In genomic region chr17:82229686-82230626, GRCh38 we compare ENCODE assay signal across 8 cellular contexts. TPM values are rescaled to one million over a fixed set of nuclear protein-coding genes. Genes with fewer than 3 reads are reported as not detected.
DNase-seq lines count a peak whose midpoint lies in the region; ATAC-seq and TF ChIP-seq lines count a peak whose summit lies in the region.

No MANE protein-coding gene starts in this region.

- no peaks in the 10 kb centered on the region for H3K27me3 Mint-ChIP-seq in activated T-helper 1 cell treated with anti-CD3 and anti-CD28 coated beads, Interleukin-12 subunit alpha, Interleukin-12 subunit beta, Interleukin-2, Interleukin-4 antibody, amounts not matched to agents 30 ng/mL and 10 ng/mL and 1 ng/mL, durations not matched to agents 14 hours and 24 hours and 36 hours (ENCODE audit: insufficient read depth)
- H3K27me3 Mint-ChIP-seq in stimulated activated naive CD8-positive, alpha-beta T cell treated with anti-CD3 and anti-CD28 coated beads, Interleukin-15, amount 100 ng/mL, for 72 hours, result no peaks in the 10 kb centered on the region

- H3K9me3 ChIP-seq in iPS-18c (ENCODE audit: control insufficient read depth, insufficient read depth, low read length), result no peaks in the 10 kb centered on the region

- peak overlapping the region; percentile 94 for H3K4me3 Mint-ChIP-seq in activated T-helper 1 cell treated with anti-CD3 and anti-CD28 coated beads, Interleukin-12 subunit alpha, Interleukin-12 subunit beta, Interleukin-2, Interleukin-4 antibody, amounts not matched to agents 30 ng/mL and 10 ng/mL and 1 ng/mL, durations not matched to agents 14 hours and 24 hours and 36 hours
- peak overlapping the region; percentile 82 to 86 for H3K4me3 Mint-ChIP-seq in stimulated activated naive CD8-positive, alpha-beta T cell treated with anti-CD3 and anti-CD28 coated beads, Interleukin-15, amount 100 ng/mL, for 72 hours

- peak overlapping the region; percentile 90 for H3K27ac Mint-ChIP-seq in activated T-helper 1 cell treated with anti-CD3 and anti-CD28 coated beads, Interleukin-12 subunit alpha, Interleukin-12 subunit beta, Interleukin-2, Interleukin-4 antibody, amounts not matched to agents 30 ng/mL and 10 ng/mL and 1 ng/mL, durations not matched to agents 14 hours and 24 hours and 36 hours
- H3K27ac Mint-ChIP-seq in stimulated activated naive CD8-positive, alpha-beta T cell treated with anti-CD3 and anti-CD28 coated beads, Interleukin-15, amount 100 ng/mL, for 72 hours, result peak overlapping the region; percentile 33 to 91

- no peaks in the 10 kb centered on the region for H3K9me3 Mint-ChIP-seq in activated T-helper 1 cell treated with anti-CD3 and anti-CD28 coated beads, Interleukin-12 subunit alpha, Interleukin-12 subunit beta, Interleukin-2, Interleukin-4 antibody, amounts not matched to agents 30 ng/mL and 10 ng/mL and 1 ng/mL, durations not matched to agents 14 hours and 24 hours and 36 hours
- H3K9me3 Mint-ChIP-seq in stimulated activated naive CD8-positive, alpha-beta T cell treated with anti-CD3 and anti-CD28 coated beads, Interleukin-15, amount 100 ng/mL, for 72 hours, result no peaks in the 10 kb centered on the region

- DNase-seq in HFF-Myc (ENCODE audit: extremely low read depth, low read depth) (no peak), DMS 273 treated with DMSO at 0.1 percent for 48 hours (lab: John Stamatoyannopoulos, UW) (no peak), HuH-7.5 (ENCODE audit: low spot score) (no peak), NCI-H2081 (lab: John Stamatoyannopoulos, UW) (no peak)
- DNase-seq in activated T-helper 1 cell treated with anti-CD3 and anti-CD28 coated beads, Interleukin-12 subunit alpha, Interleukin-12 subunit beta, Interleukin-2, Interleukin-4 antibody, amounts not matched to agents 30 ng/mL and 10 ng/mL and 1 ng/mL, durations not matched to agents 14 hours and 24 hours and 36 hours (ENCODE audit: low spot score), result no peak
- DNase-seq in stimulated activated naive CD8-positive, alpha-beta T cell treated with anti-CD3 and anti-CD28 coated beads, Interleukin-15, amount 100 ng/mL, for 72 hours, result peak in 1 of 2 donors; percentile 25
- DNase-seq in effector CD8-positive, alpha-beta T cell (lab: John Stamatoyannopoulos, UW), result no peak

- no peak for ATAC-seq in stimulated activated naive CD8-positive, alpha-beta T cell treated with anti-CD3 and anti-CD28 coated beads, Interleukin-15, amount 100 ng/mL, for 72 hours

- peak overlapping the region; percentile 81 for H3K4me3 ChIP-seq in HFF-Myc (replicated peaks; ENCODE audit: low read depth, low read length)
- H3K4me3 ChIP-seq in iPS-18c (ENCODE audit: insufficient read depth, low read depth, low read length), result peak overlapping the region; percentile 47; the same call in 1 of the 2 replicates

- TF ChIP-seq CTCF in HFF-Myc (IDR thresholded peaks at IDR 0.05; ENCODE audit: low read depth, low read length, missing control alignments), result no peak

- H3K36me3 Mint-ChIP-seq in activated T-helper 1 cell treated with anti-CD3 and anti-CD28 coated beads, Interleukin-12 subunit alpha, Interleukin-12 subunit beta, Interleukin-2, Interleukin-4 antibody, amounts not matched to agents 30 ng/mL and 10 ng/mL and 1 ng/mL, durations not matched to agents 14 hours and 24 hours and 36 hours (ENCODE audit: low read depth), result peaks cover 2% of the 10 kb centered on the region

- intact Hi-C loops in activated T-helper 1 cell treated with anti-CD3 and anti-CD28 coated beads, Interleukin-12 subunit alpha, Interleukin-12 subunit beta, Interleukin-2, Interleukin-4 antibody, amounts not matched to agents 30 ng/mL and 10 ng/mL and 1 ng/mL, durations not matched to agents 14 hours and 24 hours and 36 hours (cut with micrococcal nuclease), result loop anchor here (2.0 kb wide), 1 partner anchor 189 kb away; the partner anchor contains the start of genes HEXD and OGFOD3

- H3K4me1 Mint-ChIP-seq in activated T-helper 1 cell treated with anti-CD3 and anti-CD28 coated beads, Interleukin-12 subunit alpha, Interleukin-12 subunit beta, Interleukin-2, Interleukin-4 antibody, amounts not matched to agents 30 ng/mL and 10 ng/mL and 1 ng/mL, durations not matched to agents 14 hours and 24 hours and 36 hours (ENCODE audit: low read depth), result peaks cover 5% of the 10 kb centered on the region
- peaks cover 33% of the 10 kb centered on the region for H3K4me1 Mint-ChIP-seq in stimulated activated naive CD8-positive, alpha-beta T cell treated with anti-CD3 and anti-CD28 coated beads, Interleukin-15, amount 100 ng/mL, for 72 hours

RNA-seq across cellular contexts. Expression of gene SLC16A3, which starts 1.1 kb away (rescaled TPM):
- total RNA-seq in activated T-helper 1 cell treated with anti-CD3 and anti-CD28 coated beads, Interleukin-12 subunit alpha, Interleukin-12 subunit beta, Interleukin-2, Interleukin-4 antibody, amounts not matched to agents 30 ng/mL and 10 ng/mL and 1 ng/mL, durations not matched to agents 14 hours and 24 hours and 36 hours, result 111 and 115 TPM in 2 replicates

RNA-seq across cellular contexts. Expression of gene CCDC57, which starts 17.3 kb away (rescaled TPM):
- total RNA-seq in activated T-helper 1 cell treated with anti-CD3 and anti-CD28 coated beads, Interleukin-12 subunit alpha, Interleukin-12 subunit beta, Interleukin-2, Interleukin-4 antibody, amounts not matched to agents 30 ng/mL and 10 ng/mL and 1 ng/mL, durations not matched to agents 14 hours and 24 hours and 36 hours, result 59.5 and 60.8 TPM in 2 replicates

RNA-seq across cellular contexts. Expression of gene CSNK1D, which starts 43.5 kb away (rescaled TPM):
- total RNA-seq in activated T-helper 1 cell treated with anti-CD3 and anti-CD28 coated beads, Interleukin-12 subunit alpha, Interleukin-12 subunit beta, Interleukin-2, Interleukin-4 antibody, amounts not matched to agents 30 ng/mL and 10 ng/mL and 1 ng/mL, durations not matched to agents 14 hours and 24 hours and 36 hours, result 154 and 161 TPM in 2 replicates
